In genomic region chr22:17780741-17781318, GRCh38 we compare ENCODE assay signal across 1 cellular context.
TF ChIP-seq lines count a peak whose summit lies in the region.

No MANE protein-coding gene starts in this region.

TF ChIP-seq in A549, 52 proteins besides CTCF, POLR2A, EP300 and RAD21 (continued from another document):
- TF ChIP-seq EHMT2 (IDR thresholded peaks at IDR 0.05; ENCODE audit: low read depth) (no peak), CEBPB (IDR thresholded peaks at IDR 0.05) (no peak), CBX8 (IDR thresholded peaks at IDR 0.05) (no peak), NFE2L2 (conservative IDR thresholded peaks at IDR 0.05; ENCODE audit: low read length) (no peak), KDM5A (IDR thresholded peaks at IDR 0.05) (no peak), E2F6 (IDR thresholded peaks at IDR 0.05; ENCODE audit: borderline replicate concordance, low read depth) (no peak), JUNB (IDR thresholded peaks at IDR 0.05) (no peak)
